8 cellular contexts compared by ENCODE assay signal in genomic region chr12:98635657-98636323, GRCh38. TPM values are rescaled to one million over a fixed set of nuclear protein-coding genes. Genes with fewer than 3 reads are reported as not detected.
DNase-seq lines count a peak whose midpoint lies in the region; ATAC-seq lines count a peak whose summit lies in the region.

No MANE protein-coding gene starts in this region.

- ATAC-seq in GM21717 (IDR thresholded peaks at IDR 0.05; ENCODE audit: unreplicated experiment), result peak; percentile 91
- no peak for ATAC-seq in activated T-cell treated with anti-CD3 and anti-CD28 coated beads, Interleukin-2, amount 50 U/mL, for 72 hours (replicated peaks in 1 of 2)
- ATAC-seq in activated T-cell treated with anti-CD3 and anti-CD28 coated beads, Interleukin-2, amount 50 U/mL, for 4 hours, result no peak

- no peak overlapping the region for H3K27ac Mint-ChIP-seq in activated T-cell treated with anti-CD3 and anti-CD28 coated beads, Interleukin-2, amount 50 U/mL, for 72 hours
- no peak overlapping the region for H3K27ac Mint-ChIP-seq in activated T-helper 2 cell treated with anti-CD3 and anti-CD28 coated beads, Interferon-gamma antibody, Interleukin-2, Interleukin-4, amounts not matched to agents 10 μg/mL and 5 μg/mL and 100 μg/mL, durations not matched to agents 14 hours and 24 hours and 36 hours

- H3K36me3 Mint-ChIP-seq in activated T-cell treated with anti-CD3 and anti-CD28 coated beads, Interleukin-2, amount 50 U/mL, for 72 hours (ENCODE audit: insufficient read depth in 2 of 2), result peaks cover 0 to 10% of the 10 kb centered on the region in 2 donors
- no peaks in the 10 kb centered on the region for H3K36me3 Mint-ChIP-seq in activated T-cell treated with anti-CD3 and anti-CD28 coated beads, Interleukin-2, amount 50 U/mL, for 4 hours (ENCODE audit: insufficient read depth)
- H3K36me3 Mint-ChIP-seq in activated T-helper 2 cell treated with anti-CD3 and anti-CD28 coated beads, Interferon-gamma antibody, Interleukin-2, Interleukin-4, amounts not matched to agents 10 μg/mL and 5 μg/mL and 100 μg/mL, durations not matched to agents 14 hours and 24 hours and 36 hours (ENCODE audit: low read depth), result peaks cover 46% of the 10 kb centered on the region

- DNase-seq in GM03348 (ENCODE audit: low spot score) (peak; percentile 62), LHCN-M2 (ENCODE audit: low read depth) (peak; percentile 57), dedifferentiated amniotic fluid mesenchymal stem cell (ENCODE audit: extremely low spot score) (peak; percentile 54), HuH-7.5 (ENCODE audit: low spot score) (no peak)
- no peak for DNase-seq in activated T-cell treated with anti-CD3 and anti-CD28 coated beads, Interleukin-2, amount 50 U/mL, for 72 hours
- DNase-seq in activated T-cell treated with anti-CD3 and anti-CD28 coated beads, Interleukin-2, amount 50 U/mL, for 4 hours, result no peak
- no peak for DNase-seq in activated T-helper 2 cell treated with anti-CD3 and anti-CD28 coated beads, Interferon-gamma antibody, Interleukin-2, Interleukin-4, amounts not matched to agents 10 μg/mL and 5 μg/mL and 100 μg/mL, durations not matched to agents 14 hours and 24 hours and 36 hours (ENCODE audit: low spot score)

- peaks cover 20% of the 10 kb centered on the region for H3K4me1 Mint-ChIP-seq in activated T-cell treated with anti-CD3 and anti-CD28 coated beads, Interleukin-2, amount 50 U/mL, for 72 hours (ENCODE audit: low read depth)
- peaks cover 8% of the 10 kb centered on the region for H3K4me1 Mint-ChIP-seq in activated T-cell treated with anti-CD3 and anti-CD28 coated beads, Interleukin-2, amount 50 U/mL, for 4 hours (ENCODE audit: low read depth)
- peaks cover 18% of the 10 kb centered on the region for H3K4me1 Mint-ChIP-seq in activated T-helper 2 cell treated with anti-CD3 and anti-CD28 coated beads, Interferon-gamma antibody, Interleukin-2, Interleukin-4, amounts not matched to agents 10 μg/mL and 5 μg/mL and 100 μg/mL, durations not matched to agents 14 hours and 24 hours and 36 hours (ENCODE audit: low read depth)

- H3K27me3 Mint-ChIP-seq in activated T-cell treated with anti-CD3 and anti-CD28 coated beads, Interleukin-2, amount 50 U/mL, for 72 hours (ENCODE audit: low read depth), result no peaks in the 10 kb centered on the region
- no peaks in the 10 kb centered on the region for H3K27me3 Mint-ChIP-seq in activated T-cell treated with anti-CD3 and anti-CD28 coated beads, Interleukin-2, amount 50 U/mL, for 4 hours (ENCODE audit: low read depth)
- no peaks in the 10 kb centered on the region for H3K27me3 Mint-ChIP-seq in activated T-helper 2 cell treated with anti-CD3 and anti-CD28 coated beads, Interferon-gamma antibody, Interleukin-2, Interleukin-4, amounts not matched to agents 10 μg/mL and 5 μg/mL and 100 μg/mL, durations not matched to agents 14 hours and 24 hours and 36 hours (ENCODE audit: low read depth)

- intact Hi-C loops in activated T-helper 2 cell treated with anti-CD3 and anti-CD28 coated beads, Interferon-gamma antibody, Interleukin-2, Interleukin-4, amounts not matched to agents 10 μg/mL and 5 μg/mL and 100 μg/mL, durations not matched to agents 14 hours and 24 hours and 36 hours (cut with micrococcal nuclease), result no loop called here

- no peaks in the 10 kb centered on the region for H3K9me3 Mint-ChIP-seq in activated T-cell treated with anti-CD3 and anti-CD28 coated beads, Interleukin-2, amount 50 U/mL, for 72 hours
- no peaks in the 10 kb centered on the region for H3K9me3 Mint-ChIP-seq in activated T-cell treated with anti-CD3 and anti-CD28 coated beads, Interleukin-2, amount 50 U/mL, for 4 hours
- no peaks in the 10 kb centered on the region for H3K9me3 Mint-ChIP-seq in activated T-helper 2 cell treated with anti-CD3 and anti-CD28 coated beads, Interferon-gamma antibody, Interleukin-2, Interleukin-4, amounts not matched to agents 10 μg/mL and 5 μg/mL and 100 μg/mL, durations not matched to agents 14 hours and 24 hours and 36 hours

- H3K4me3 Mint-ChIP-seq in activated T-cell treated with anti-CD3 and anti-CD28 coated beads, Interleukin-2, amount 50 U/mL, for 72 hours, result no peak overlapping the region
- H3K4me3 Mint-ChIP-seq in activated T-cell treated with anti-CD3 and anti-CD28 coated beads, Interleukin-2, amount 50 U/mL, for 4 hours, result no peak overlapping the region
- no peak overlapping the region for H3K4me3 Mint-ChIP-seq in activated T-helper 2 cell treated with anti-CD3 and anti-CD28 coated beads, Interferon-gamma antibody, Interleukin-2, Interleukin-4, amounts not matched to agents 10 μg/mL and 5 μg/mL and 100 μg/mL, durations not matched to agents 14 hours and 24 hours and 36 hours (ENCODE audit: low read depth)

RNA-seq across cellular contexts. Expression of gene IKBIP, which starts 8.8 kb away (rescaled TPM):
- total RNA-seq in LHCN-M2 (2014; rRNA removed), result 87.6 and 102 TPM in 2 replicates
- polyA plus RNA-seq in LHCN-M2 (2012), result 31.3 TPM
- total RNA-seq in activated T-cell treated with anti-CD3 and anti-CD28 coated beads, Interleukin-2, amount 50 U/mL, for 72 hours, result 10 to 100 TPM; 17.2 to 20.4 TPM
- total RNA-seq in activated T-cell treated with anti-CD3 and anti-CD28 coated beads, Interleukin-2, amount 50 U/mL, for 4 hours, result 10 to 100 TPM; 12.0 to 14.5 (median 12.6) TPM
- 39.9 and 41.1 TPM in 2 replicates for total RNA-seq in activated T-helper 2 cell treated with anti-CD3 and anti-CD28 coated beads, Interferon-gamma antibody, Interleukin-2, Interleukin-4, amounts not matched to agents 10 μg/mL and 5 μg/mL and 100 μg/mL, durations not matched to agents 14 hours and 24 hours and 36 hours

RNA-seq across cellular contexts. Expression of gene APAF1, which starts 9.3 kb away (rescaled TPM):
- total RNA-seq in LHCN-M2 (2014; rRNA removed), result 27.2 and 29.6 TPM in 2 replicates
- 6.9 TPM for polyA plus RNA-seq in LHCN-M2 (2012)
- 10 to 100 TPM; 18.6 to 22.2 TPM for total RNA-seq in activated T-cell treated with anti-CD3 and anti-CD28 coated beads, Interleukin-2, amount 50 U/mL, for 72 hours
- 1 to 10 TPM; 4.8 to 9.2 (median 6.6) TPM for total RNA-seq in activated T-cell treated with anti-CD3 and anti-CD28 coated beads, Interleukin-2, amount 50 U/mL, for 4 hours
- total RNA-seq in activated T-helper 2 cell treated with anti-CD3 and anti-CD28 coated beads, Interferon-gamma antibody, Interleukin-2, Interleukin-4, amounts not matched to agents 10 μg/mL and 5 μg/mL and 100 μg/mL, durations not matched to agents 14 hours and 24 hours and 36 hours, result 28.3 and 31.2 TPM in 2 replicates

RNA-seq across cellular contexts. Expression of gene SLC25A3, which starts 42.3 kb away (rescaled TPM):
- 843 and 924 TPM in 2 replicates for total RNA-seq in LHCN-M2 (2014; rRNA removed)
- polyA plus RNA-seq in LHCN-M2 (2012), result 773 TPM
- total RNA-seq in activated T-cell treated with anti-CD3 and anti-CD28 coated beads, Interleukin-2, amount 50 U/mL, for 72 hours, result 100 to 1,000 TPM; 579 to 697 TPM
- 100 to 1,000 TPM; 658 to 671 (median 664) TPM for total RNA-seq in activated T-cell treated with anti-CD3 and anti-CD28 coated beads, Interleukin-2, amount 50 U/mL, for 4 hours
- 619 and 622 TPM in 2 replicates for total RNA-seq in activated T-helper 2 cell treated with anti-CD3 and anti-CD28 coated beads, Interferon-gamma antibody, Interleukin-2, Interleukin-4, amounts not matched to agents 10 μg/mL and 5 μg/mL and 100 μg/mL, durations not matched to agents 14 hours and 24 hours and 36 hours

Comparison
In these comparisons a context has a peak if more than half of its experiments do, and no peak if none do; other contexts are left out.
1. DNase-seq: peak in GM03348 (single experiment), LHCN-M2 (single experiment) and dedifferentiated amniotic fluid mesenchymal stem cell (single experiment); none in activated T-cell treated with anti-CD3 and anti-CD28 coated beads, Interleukin-2, amount 50 U/mL, for 72 hours (0 of 2), HuH-7.5 (single experiment), activated T-cell treated with anti-CD3 and anti-CD28 coated beads, Interleukin-2, amount 50 U/mL, for 4 hours (single experiment) and activated T-helper 2 cell treated with anti-CD3 and anti-CD28 coated beads, Interferon-gamma antibody, Interleukin-2, Interleukin-4, amounts not matched to agents 10 μg/mL and 5 μg/mL and 100 μg/mL, durations not matched to agents 14 hours and 24 hours and 36 hours (single experiment).